ENCODE assay signal across 9 cellular contexts in the genomic region with DNA sequence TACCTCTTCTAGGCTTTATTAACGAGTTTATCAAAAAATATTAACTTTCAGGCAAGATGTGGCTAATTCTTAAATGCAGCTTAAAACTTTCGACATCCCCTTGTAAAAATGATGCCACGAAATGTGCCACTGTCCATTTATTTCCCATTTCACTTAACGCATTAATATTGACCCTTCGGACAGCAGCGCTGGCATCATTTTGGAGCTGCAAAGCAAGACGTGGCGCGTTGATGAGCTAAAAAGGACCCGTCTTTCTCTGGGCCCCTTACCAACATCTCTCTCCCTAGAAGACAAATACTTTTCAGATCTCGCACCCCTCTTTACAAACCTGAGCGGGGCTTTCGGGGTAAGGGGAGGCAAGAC.
DNase-seq lines count a peak whose midpoint lies in the region; ATAC-seq lines count a peak whose summit lies in the region.
"Had no signal": no experiment of that assay in that cellular context is flagged by ENCODE, and none has a peak within 500 bp of the region (broad histone marks: within the 10 kb centered on the region; RNA-seq: fewer than 3 reads in every experiment).

No MANE protein-coding gene starts in this region.

- peak overlapping the region; percentile 56; the same call in 1 of the 2 replicates for H3K4me3 ChIP-seq in iPS DF 6.9 (ENCODE audit: low read length)

- CTCF ChIA-PET in activated CD4-positive, alpha-beta T cell treated with anti-CD3 and anti-CD28 coated beads for 36 hours (lab: Charles Lee): interaction anchor here (0.7 to 4.3 kb wide), 13 partner anchors 14 to 526 kb away, joined by 3 to 28 read pairs (median 3); no protein-coding TSS in a partner anchor
- CTCF ChIA-PET in activated CD4-positive, alpha-beta memory T cell treated with anti-CD3 and anti-CD28 coated beads for 36 hours (lab: Charles Lee): interaction anchor here (0.6 to 2.8 kb wide), 11 partner anchors 9 to 539 kb away, joined by 3 to 26 read pairs (median 4); no protein-coding TSS in a partner anchor

- no peak overlapping the region for H3K27ac Mint-ChIP-seq in activated CD4-positive, alpha-beta T cell treated with anti-CD3 and anti-CD28 coated beads for 36 hours
- H3K27ac Mint-ChIP-seq in activated CD4-positive, alpha-beta memory T cell treated with anti-CD3 and anti-CD28 coated beads for 36 hours: no peak overlapping the region
- no peak overlapping the region for H3K27ac Mint-ChIP-seq in stimulated activated naive CD8-positive, alpha-beta T cell treated with anti-CD3 and anti-CD28 coated beads, Interleukin-15, amount 100 ng/mL, for 72 hours

- peaks cover 42% of the 10 kb centered on the region for H3K27me3 Mint-ChIP-seq in activated CD4-positive, alpha-beta T cell treated with anti-CD3 and anti-CD28 coated beads for 36 hours
- peaks cover 46% of the 10 kb centered on the region for H3K27me3 Mint-ChIP-seq in activated CD4-positive, alpha-beta memory T cell treated with anti-CD3 and anti-CD28 coated beads for 36 hours
- peaks cover 39% of the 10 kb centered on the region for H3K27me3 Mint-ChIP-seq in stimulated activated naive CD8-positive, alpha-beta T cell treated with anti-CD3 and anti-CD28 coated beads, Interleukin-15, amount 100 ng/mL, for 72 hours

- no peak for DNase-seq in activated CD4-positive, alpha-beta T cell treated with anti-CD3 and anti-CD28 coated beads for 36 hours
- no peak for DNase-seq in activated CD4-positive, alpha-beta T cell treated with anti-CD3 and anti-CD28 coated beads for 1 hour
- no peak for DNase-seq in activated CD4-positive, alpha-beta memory T cell treated with anti-CD3 and anti-CD28 coated beads for 36 hours
- DNase-seq in iPS DF 6.9 (ENCODE audit: low read depth, low spot score) (no peak), superior temporal gyrus (ENCODE audit: extremely low spot score) (no peak), RPMI8226 (no peak)
- peak in 1 of 2 donors; percentile 12 for DNase-seq in stimulated activated naive CD8-positive, alpha-beta T cell treated with anti-CD3 and anti-CD28 coated beads, Interleukin-15, amount 100 ng/mL, for 72 hours

- no peak overlapping the region for H3K27ac ChIP-seq in iPS DF 6.9 (ENCODE audit: low read length)

- no peak for ATAC-seq in activated CD4-positive, alpha-beta T cell treated with anti-CD3 and anti-CD28 coated beads for 36 hours
- ATAC-seq in stimulated activated naive CD8-positive, alpha-beta T cell treated with anti-CD3 and anti-CD28 coated beads, Interleukin-15, amount 100 ng/mL, for 72 hours: no peak
- no peak for ATAC-seq in HG02840 (IDR thresholded peaks at IDR 0.05; ENCODE audit: low FRiP score, unreplicated experiment)

- WGBS in iPS DF 6.9 (ENCODE audit: insufficient coverage, insufficient read length): no CpG with 5 or more reads among the region's 13 CpGs

- peaks cover 5% of the 10 kb centered on the region for H3K4me1 Mint-ChIP-seq in activated CD4-positive, alpha-beta T cell treated with anti-CD3 and anti-CD28 coated beads for 36 hours
- H3K4me1 Mint-ChIP-seq in activated CD4-positive, alpha-beta memory T cell treated with anti-CD3 and anti-CD28 coated beads for 36 hours (ENCODE audit: low read depth): peaks cover 2% of the 10 kb centered on the region
- H3K4me1 Mint-ChIP-seq in stimulated activated naive CD8-positive, alpha-beta T cell treated with anti-CD3 and anti-CD28 coated beads, Interleukin-15, amount 100 ng/mL, for 72 hours: no peaks in the 10 kb centered on the region

- no peaks in the 10 kb centered on the region for H3K9me3 Mint-ChIP-seq in activated CD4-positive, alpha-beta T cell treated with anti-CD3 and anti-CD28 coated beads for 36 hours (ENCODE audit: low read depth)
- H3K9me3 Mint-ChIP-seq in activated CD4-positive, alpha-beta memory T cell treated with anti-CD3 and anti-CD28 coated beads for 36 hours: no peaks in the 10 kb centered on the region
- no peaks in the 10 kb centered on the region for H3K9me3 Mint-ChIP-seq in stimulated activated naive CD8-positive, alpha-beta T cell treated with anti-CD3 and anti-CD28 coated beads, Interleukin-15, amount 100 ng/mL, for 72 hours

- H3K4me3 Mint-ChIP-seq in activated CD4-positive, alpha-beta T cell treated with anti-CD3 and anti-CD28 coated beads for 36 hours: peak overlapping the region; percentile 43
- peak overlapping the region; percentile 5 for H3K4me3 Mint-ChIP-seq in activated CD4-positive, alpha-beta memory T cell treated with anti-CD3 and anti-CD28 coated beads for 36 hours
- peak overlapping the region; percentile 55 to 71 for H3K4me3 Mint-ChIP-seq in stimulated activated naive CD8-positive, alpha-beta T cell treated with anti-CD3 and anti-CD28 coated beads, Interleukin-15, amount 100 ng/mL, for 72 hours

- POLR2A ChIA-PET in activated CD4-positive, alpha-beta T cell treated with anti-CD3 and anti-CD28 coated beads for 36 hours (lab: Charles Lee): no interaction called here
- POLR2A ChIA-PET in activated CD4-positive, alpha-beta memory T cell treated with anti-CD3 and anti-CD28 coated beads for 36 hours (lab: Charles Lee): no interaction called here

- no peaks in the 10 kb centered on the region for H3K36me3 ChIP-seq in iPS DF 6.9 (ENCODE audit: control insufficient read depth, insufficient read depth, low read length)

- H3K9me3 ChIP-seq in iPS DF 6.9 (ENCODE audit: control insufficient read depth, insufficient read depth, low read length): no peaks in the 10 kb centered on the region
- H3K9me3 ChIP-seq: body of pancreas had no signal

- intact Hi-C loops in activated CD4-positive, alpha-beta T cell treated with anti-CD3 and anti-CD28 coated beads for 36 hours (cut with DNase I, micrococcal nuclease): loop anchor here (5.0 kb wide), 2 partner anchors 510 kb away; a partner anchor contains a TSS
- intact Hi-C loops in activated CD4-positive, alpha-beta memory T cell treated with anti-CD3 and anti-CD28 coated beads for 36 hours (cut with micrococcal nuclease): loop anchor here (5.0 kb wide), 1 partner anchor 180 kb away; no protein-coding TSS in a partner anchor

- no peaks in the 10 kb centered on the region for H3K36me3 Mint-ChIP-seq in activated CD4-positive, alpha-beta T cell treated with anti-CD3 and anti-CD28 coated beads for 36 hours (ENCODE audit: low read depth)
- H3K36me3 Mint-ChIP-seq in activated CD4-positive, alpha-beta memory T cell treated with anti-CD3 and anti-CD28 coated beads for 36 hours: no peaks in the 10 kb centered on the region

- H3K27me3 ChIP-seq in iPS DF 6.9 (ENCODE audit: control insufficient read depth, insufficient read depth, low read length): peaks cover 11% of the 10 kb centered on the region; the same call in 1 of the 2 replicates

- no peaks in the 10 kb centered on the region for H3K4me1 ChIP-seq in iPS DF 6.9 (ENCODE audit: control insufficient read depth, insufficient read depth, low read length)

Comparison
In these comparisons a context has a peak if more than half of its experiments do, and no peak if none do; other contexts are left out.
1. H3K4me3 Mint-ChIP-seq: peak in every context shown above with its lines; median percentile 63 in stimulated activated naive CD8-positive, alpha-beta T cell treated with anti-CD3 and anti-CD28 coated beads, Interleukin-15, amount 100 ng/mL, for 72 hours; 43 in activated CD4-positive, alpha-beta T cell treated with anti-CD3 and anti-CD28 coated beads for 36 hours; 5 in activated CD4-positive, alpha-beta memory T cell treated with anti-CD3 and anti-CD28 coated beads for 36 hours.